ENCODE assay signal across 1 cellular context in genomic region chr2:157488877-157489276, GRCh38.
TF ChIP-seq lines count a peak whose summit lies in the region.

No MANE protein-coding gene starts in this region.

TF ChIP-seq in HepG2, 621 proteins besides CTCF, POLR2A, EP300 and RAD21:
- TF ChIP-seq ZKSCAN1 (IDR thresholded peaks at IDR 0.05; ENCODE audit: low read length) (0 out of 2 replicates have a peak, but pooled peaks have one; percentile 25), NFYC (CRISPR knock-in tag; IDR thresholded peaks at IDR 0.05) (no peak)
